8 cellular contexts compared by ENCODE assay signal in genomic region chr10:80154978-80155695, GRCh38.
DNase-seq lines count a peak whose midpoint lies in the region; ATAC-seq and TF ChIP-seq lines count a peak whose summit lies in the region.

No MANE protein-coding gene starts in this region.

- H3K36me3 Mint-ChIP-seq in activated naive CD8-positive, alpha-beta T cell = peaks cover 27% of the 10 kb centered on the region

- peaks cover 19% of the 10 kb centered on the region for H3K4me1 Mint-ChIP-seq in activated naive CD8-positive, alpha-beta T cell (ENCODE audit: low read depth)

- ATAC-seq in HG02981 (IDR thresholded peaks at IDR 0.05; ENCODE audit: unreplicated experiment) (no peak), HG02840 (IDR thresholded peaks at IDR 0.05; ENCODE audit: low FRiP score, unreplicated experiment) (no peak), GM18868 (IDR thresholded peaks at IDR 0.05; ENCODE audit: unreplicated experiment) (no peak)

- no peaks in the 10 kb centered on the region for H3K27me3 Mint-ChIP-seq in activated naive CD8-positive, alpha-beta T cell

- DNase-seq in GM04503 (ENCODE audit: low read depth) = peak; percentile 94
- DNase-seq in foreskin fibroblast = peak; percentile 94 to 95
- DNase-seq in stimulated activated CD8-positive, alpha-beta memory T cell treated with anti-CD3 and anti-CD28 coated beads, Interleukin-4, amount 100 ng/mL, for 48 hours = peak; percentile 42
- DNase-seq in 8988T = no peak

- H3K9me3 Mint-ChIP-seq in activated naive CD8-positive, alpha-beta T cell (ENCODE audit: low read depth) = no peaks in the 10 kb centered on the region

- no peak overlapping the region for H3K4me3 ChIP-seq in foreskin fibroblast (ENCODE audit: low read depth in 1 of 2, low read length in 2 of 2)

- H3K27ac Mint-ChIP-seq in activated naive CD8-positive, alpha-beta T cell = peak overlapping the region; percentile 59

- H3K4me3 Mint-ChIP-seq in activated naive CD8-positive, alpha-beta T cell = no peak overlapping the region

- no peak for TF ChIP-seq CTCF in foreskin fibroblast (IDR thresholded peaks at IDR 0.05; ENCODE audit: low read depth, low read length)
